8 cellular contexts compared by ENCODE assay signal in genomic region chr19:3185482-3186376, GRCh38. TPM values are rescaled to one million over a fixed set of nuclear protein-coding genes. Genes with fewer than 3 reads are reported as not detected.
DNase-seq lines count a peak whose midpoint lies in the region; ATAC-seq and TF ChIP-seq lines count a peak whose summit lies in the region.

Gene NCLN, plus strand, starts transcription at chr19:3185930. Its CDS starts 101 bp downstream, at chr19:3186031.

- H3K27me3 ChIP-seq in AG04450 (ENCODE audit: control insufficient read depth, insufficient read depth, low read length), result no peaks in the 10 kb centered on the region

- ATAC-seq in GM19025 (IDR thresholded peaks at IDR 0.05; ENCODE audit: low read depth, unreplicated experiment) (peak; percentile 75), HG03342 (IDR thresholded peaks at IDR 0.05; ENCODE audit: unreplicated experiment) (peak; percentile 71)
- ATAC-seq in central memory CD8-positive, alpha-beta T cell (replicated peaks; ENCODE audit: extremely low read depth, poor library complexity, severe bottlenecking), result peak; percentile 86

- H3K4me1 Mint-ChIP-seq in central memory CD8-positive, alpha-beta T cell, result peaks cover 56% of the 10 kb centered on the region

- no peaks in the 10 kb centered on the region; the same call in 1 of the 2 replicates for H3K9me3 ChIP-seq in AG04450 (ENCODE audit: control insufficient read depth, insufficient read depth, low read length)

- H3K4me3 ChIP-seq in AG04450 (ENCODE audit: low read depth, low read length), result peak within 1 kb of the TSS; percentile 89

- H3K4me3 Mint-ChIP-seq in central memory CD8-positive, alpha-beta T cell, result peak within 1 kb of the TSS; percentile 94

- POLR2A ChIA-PET in AG04450 (lab: Yijun Ruan, JAX), result interaction anchor here (0.6 kb wide), 1 partner anchor 43 kb away, joined by 3 read pairs; no protein-coding TSS in a partner anchor

- H3K9me3 Mint-ChIP-seq in central memory CD8-positive, alpha-beta T cell, result no peaks in the 10 kb centered on the region

- no peak for TF ChIP-seq CTCF in AG04450 (IDR thresholded peaks at IDR 0.05; ENCODE audit: low read depth, low read length)

- CTCF ChIA-PET in AG04450 (lab: Charles Lee), result interaction anchor here (0.6 kb wide), 1 partner anchor 223 kb away, joined by 4 read pairs; no protein-coding TSS in a partner anchor

- no peaks in the 10 kb centered on the region for H3K27me3 Mint-ChIP-seq in central memory CD8-positive, alpha-beta T cell

- H3K27ac Mint-ChIP-seq in central memory CD8-positive, alpha-beta T cell (ENCODE audit: low read depth), result peak within 1 kb of the TSS; percentile 84

- peaks cover 42% of the 10 kb centered on the region for H3K36me3 Mint-ChIP-seq in central memory CD8-positive, alpha-beta T cell (ENCODE audit: insufficient read depth)

- peak within 1 kb of the TSS; percentile 47 for H3K27ac ChIP-seq in AG04450 (ENCODE audit: low read depth, low read length)

- DNase-seq in AG04450 (ENCODE audit: low read depth, low spot score) (peak; percentile 81), NCI-H446 (lab: John Stamatoyannopoulos, UW) (peak; percentile 98 to 99), iris pigment epithelial cell (ENCODE audit: low read depth) (peak; percentile 94)
- peak; percentile 91 for DNase-seq in activated CD4-positive, CD25-positive, alpha-beta regulatory T cell treated with anti-CD3 and anti-CD28 coated beads, Interleukin-2, amount 50 U/mL, for 16 hours (ENCODE audit: low read depth, low spot score)
- peak; percentile 92 to 94 for DNase-seq in central memory CD8-positive, alpha-beta T cell (ENCODE audit: low spot score in 2 of 2)
- peak; percentile 87 to 91 for DNase-seq in stimulated activated CD4-positive, alpha-beta T cell treated with anti-CD3 and anti-CD28 coated beads, Interleukin-12 subunit alpha, Interleukin-12 subunit beta, amount 100 ng/mL, for 24 hours (ENCODE audit: low read depth in 2 of 2)

RNA-seq across cellular contexts. Expression of gene NCLN, which starts in this region (rescaled TPM):
- 27.1 and 40.3 TPM in 2 replicates for polyA plus RNA-seq in AG04450 (2011; rRNA removed)
- polyA minus RNA-seq in AG04450 (2011; rRNA and poly(A)+ RNA removed), result 24.5 and 37.8 TPM in 2 replicates

Comparison
In these comparisons a context has a peak if more than half of its experiments do, and no peak if none do; other contexts are left out.
1. Peak in every context shown above with its lines: DNase-seq, ATAC-seq, H3K4me3 ChIP-seq and H3K27ac ChIP-seq.